Comparison of ENCODE assay signal across 10 cellular contexts in genomic region chr6:55578537-55579363, GRCh38. TPM values are rescaled to one million over a fixed set of nuclear protein-coding genes. Genes with fewer than 3 reads are reported as not detected.
DNase-seq lines count a peak whose midpoint lies in the region; ATAC-seq and TF ChIP-seq lines count a peak whose summit lies in the region.
"Had no signal": no experiment of that assay in that cellular context is flagged by ENCODE, and none has a peak within 500 bp of the region (broad histone marks: within the 10 kb centered on the region; RNA-seq: fewer than 3 reads in every experiment).

Gene HMGCLL1 (minus strand): TSS chr6:55579192. CDS start chr6:55579055, 137 bp downstream.

- peak within 1 kb of the TSS in 55 of 59 donors; percentile 2 to 90 (median 75) for H3K27ac ChIP-seq in dorsolateral prefrontal cortex
- H3K27ac ChIP-seq: BLaER1 had no signal

- peak in 4 of 56 donors; percentile 5 to 18 (median 9) for TF ChIP-seq CTCF in dorsolateral prefrontal cortex (IDR thresholded peaks at IDR 0.05 in 54 of 56, conservative IDR thresholded peaks at IDR 0.05 in 2 of 56; ENCODE audit: low read depth in 1 of 56, partially characterized antibody in 56 of 56)

- ATAC-seq in left lobe of liver = peak; percentile 43
- no peak for ATAC-seq in HG02884 (IDR thresholded peaks at IDR 0.05; ENCODE audit: unreplicated experiment)
- no peak for ATAC-seq in GM18502 (IDR thresholded peaks at IDR 0.05; ENCODE audit: poor library complexity, unreplicated experiment)
- no peak for ATAC-seq in HG02852 (IDR thresholded peaks at IDR 0.05; ENCODE audit: unreplicated experiment)

- peak; percentile 2 for DNase-seq in activated CD4-positive, alpha-beta T cell treated with anti-CD3 and anti-CD28 coated beads for 48 hours
- DNase-seq in activated CD4-positive, alpha-beta T cell treated with anti-CD3 and anti-CD28 coated beads for 4 hours = no peak
- peak; percentile 33 to 87 (median 76) for DNase-seq in dorsolateral prefrontal cortex
- DNase-seq in left lobe of liver (ENCODE audit: low spot score) = no peak
- DNase-seq in superior temporal gyrus (ENCODE audit: extremely low spot score) = peak; percentile 62

- intact Hi-C loops in dorsolateral prefrontal cortex (cut with DNase I) = no loop called here

- peak within 1 kb of the TSS; percentile 30 to 78 (median 63) for H3K4me3 ChIP-seq in dorsolateral prefrontal cortex
- H3K4me3 ChIP-seq: BLaER1 had no signal

- peaks cover 0 to 6% (median 0%) of the 10 kb centered on the region in 45 donors for H3K27me3 ChIP-seq in dorsolateral prefrontal cortex
- H3K27me3 ChIP-seq: BLaER1 had no signal

RNA-seq across cellular contexts. Expression of gene HMGCLL1, which starts in this region (rescaled TPM):
- total RNA-seq in dorsolateral prefrontal cortex (10 to 100 TPM; 15.8 to 46.7 (median 29.0) TPM), left lobe of liver (0.23 TPM)
- total RNA-seq: myocyte had no signal

Comparison
In these comparisons a context has a peak if more than half of its experiments do, and no peak if none do; other contexts are left out.
1. RNA of gene HMGCLL1 (total RNA-seq): 15.8 to 46.7 TPM in dorsolateral prefrontal cortex; 0.23 TPM in left lobe of liver (single experiment); every median in the first group is over 10 times any median in the second.
2. DNase-seq: peak in activated CD4-positive, alpha-beta T cell treated with anti-CD3 and anti-CD28 coated beads for 48 hours (single experiment), dorsolateral prefrontal cortex (10 of 10) and superior temporal gyrus (single experiment); none in activated CD4-positive, alpha-beta T cell treated with anti-CD3 and anti-CD28 coated beads for 4 hours (0 of 2) and left lobe of liver (single experiment).
3. Peak in ATAC-seq in left lobe of liver; RNA of the gene not detected or under 1 TPM.